ENCODE assay signal across 8 cellular contexts in the genomic region with DNA sequence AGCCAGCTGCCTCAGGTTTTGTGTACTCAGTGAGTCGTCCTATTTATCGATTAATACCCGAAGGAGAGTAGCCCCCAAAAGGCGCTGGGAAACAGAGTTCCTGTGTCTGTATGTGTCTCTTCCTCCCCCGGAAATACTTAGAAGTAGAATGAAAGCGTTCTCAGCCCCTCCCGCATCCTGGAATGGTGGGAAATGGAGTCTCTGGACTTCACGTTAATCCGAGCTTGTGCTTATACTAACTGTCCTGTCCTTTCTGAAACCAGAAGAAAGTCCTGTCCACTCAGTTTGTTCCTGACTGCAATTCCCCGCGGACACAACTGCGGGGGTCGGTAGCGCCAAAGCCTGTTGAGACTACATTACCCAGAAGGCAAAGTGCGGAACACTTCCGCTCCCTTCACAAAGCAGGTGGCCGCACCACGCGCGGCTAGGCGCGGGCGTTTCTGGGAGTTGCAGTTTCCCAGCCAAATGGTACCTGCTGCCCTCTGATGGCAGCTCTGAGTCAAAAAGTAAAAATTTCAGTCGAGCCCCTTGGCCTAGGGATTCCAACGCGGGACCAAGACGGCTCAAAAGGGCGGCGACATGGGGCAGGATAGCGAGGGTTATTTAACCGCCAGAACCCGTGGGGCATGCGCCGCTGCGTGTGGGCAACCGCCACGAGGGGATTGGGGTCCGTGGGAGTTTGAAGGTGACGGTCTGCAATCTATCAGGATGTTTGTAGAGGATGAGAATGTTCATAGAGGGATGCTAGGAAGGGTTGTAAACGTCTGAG. TPM values are rescaled to one million over a fixed set of nuclear protein-coding genes. Genes with fewer than 3 reads are reported as not detected.
A peak's percentile ranks its signal among the peaks of the same experiment; 100 is the strongest.
DNase-seq lines count a peak whose midpoint lies in the region; ATAC-seq and TF ChIP-seq lines count a peak whose summit lies in the region.

No MANE protein-coding gene starts in this region.

- TF ChIP-seq CTCF in AG04449 (IDR thresholded peaks at IDR 0.05; ENCODE audit: insufficient read depth, low read length, missing control alignments) = peak; percentile 58
- TF ChIP-seq CTCF in coronary artery (IDR thresholded peaks at IDR 0.05) = peak; percentile 34

- POLR2A ChIA-PET in AG04449 (lab: Yijun Ruan, JAX) = interaction anchor here (1.2 to 2.8 kb wide), 3 partner anchors 10 to 59 kb away, joined by 3 to 17 read pairs (median 4); no protein-coding TSS in a partner anchor

- peak overlapping the region; percentile 85 to 94 for H3K27ac ChIP-seq in coronary artery

- no peak for DNase-seq in AG04449 (ENCODE audit: low read depth, low spot score)
- DNase-seq in NCI-H510A treated with DMSO at 0.1 percent for 48 hours (lab: John Stamatoyannopoulos, UW) = peak; percentile 94
- DNase-seq in activated CD4-positive, alpha-beta T cell treated with anti-CD3 and anti-CD28 coated beads for 48 hours = peak; percentile 95
- DNase-seq in coronary artery (ENCODE audit: low spot score) = peak; percentile 97
- peak; percentile 93 to 94 for DNase-seq in left colon
- DNase-seq in stimulated activated CD4-positive, alpha-beta T cell treated with anti-CD3 and anti-CD28 coated beads, Interleukin-1b, Interleukin-23, amount 100 ng/mL, for 4 hours (ENCODE audit: low read depth in 2 of 2) = peak; percentile 82 to 85

- peak overlapping the region; percentile 85 for H3K4me3 ChIP-seq in AG04449 (ENCODE audit: low read depth, low read length)
- H3K4me3 ChIP-seq in coronary artery = peak overlapping the region; percentile 90

- CTCF ChIA-PET in AG04449 (lab: Yijun Ruan, JAX) = interaction anchor here (0.6 to 14.9 kb wide), 31 partner anchors 11 to 190 kb away, joined by 3 to 258 read pairs (median 7); partner anchors contain the start of genes ERF and ZNF526

- intact Hi-C loops in left colon (cut with DNase I, micrococcal nuclease) = loop anchor here in 1 of 2 donors (5.0 kb wide), 1 partner anchor 38 kb away; no protein-coding TSS in a partner anchor

- ATAC-seq in GM18868 (IDR thresholded peaks at IDR 0.05; ENCODE audit: unreplicated experiment) (peak; percentile 43), HG03354 (IDR thresholded peaks at IDR 0.05; ENCODE audit: poor library complexity, severe bottlenecking, unreplicated experiment) (peak; percentile 42), left colon (peak; percentile 49)

RNA-seq across cellular contexts. Expression of gene GSK3A, which starts 2.2 kb away (rescaled TPM):
- 10 to 100 TPM; 40.9 to 43.3 TPM for total RNA-seq in left colon

RNA-seq across cellular contexts. Expression of gene ERF, which starts 10.3 kb away (rescaled TPM):
- 10 to 100 TPM; 40.8 to 50.1 TPM for total RNA-seq in left colon

RNA-seq across cellular contexts. Expression of gene CIC, which starts 24.4 kb away (rescaled TPM):
- 10 to 100 TPM; 43.0 to 47.9 TPM for total RNA-seq in left colon

RNA-seq across cellular contexts. Expression of gene ZNF526, which starts 24.5 kb away (rescaled TPM):
- total RNA-seq in left colon = 1 to 10 TPM; 8.1 to 8.7 TPM

RNA-seq across cellular contexts. Expression of gene DEDD2, which starts 27.2 kb away (rescaled TPM):
- total RNA-seq in left colon = 10 to 100 TPM; 20.5 to 42.2 TPM
